11 cellular contexts compared by ENCODE assay signal in the genomic region with DNA sequence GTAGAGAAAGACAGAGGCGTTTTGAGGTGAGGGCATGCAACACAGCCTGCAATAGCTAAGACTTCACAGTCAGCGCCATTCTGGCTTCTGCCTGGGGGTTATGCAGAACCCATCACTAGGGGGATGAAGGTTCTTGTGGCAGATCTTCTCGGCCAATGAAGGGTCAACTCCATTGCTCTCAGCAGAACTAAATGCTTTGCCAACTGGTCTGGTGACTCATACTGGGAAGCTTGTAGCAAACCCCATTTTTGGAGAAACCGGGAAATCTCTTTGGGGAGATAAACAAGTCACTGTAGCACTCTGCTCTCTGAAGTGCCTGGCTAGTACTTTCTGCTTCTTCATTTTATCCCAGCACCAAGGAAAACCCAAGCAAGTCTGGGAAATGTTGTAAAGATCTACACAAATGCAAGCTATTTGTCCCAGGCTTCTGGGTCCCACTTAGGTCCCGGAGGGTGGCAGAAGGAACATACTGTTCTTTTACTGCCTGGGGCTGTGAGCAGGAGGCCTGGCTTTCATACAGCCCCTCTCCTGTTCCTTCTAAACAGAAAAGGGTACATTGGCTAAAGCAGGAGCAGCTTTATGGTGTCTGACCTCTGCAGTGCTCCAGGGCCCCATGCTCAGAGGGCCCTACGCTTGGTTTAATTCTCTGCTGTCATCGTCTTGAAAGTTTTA. TPM values are rescaled to one million over a fixed set of nuclear protein-coding genes. Genes with fewer than 3 reads are reported as not detected.
DNase-seq lines count a peak whose midpoint lies in the region; ATAC-seq and TF ChIP-seq lines count a peak whose summit lies in the region.
"Had no signal": no experiment of that assay in that cellular context is flagged by ENCODE, and none has a peak within 500 bp of the region (broad histone marks: within the 10 kb centered on the region; RNA-seq: fewer than 3 reads in every experiment).

No MANE protein-coding gene starts in this region.

- peak; percentile 80 for ATAC-seq in aorta (ENCODE audit: low FRiP score)
- ATAC-seq: activated naive CD8-positive, alpha-beta T cell treated with anti-CD3 and anti-CD28 coated beads, Interleukin-2, amount 50 U/mL, for 24 hours had no signal

- H3K27me3 ChIP-seq in esophagus squamous epithelium, result no peaks in the 10 kb centered on the region
- H3K27me3 ChIP-seq in muscle layer of duodenum (ENCODE audit: low read depth, low read length), result no peaks in the 10 kb centered on the region
- no peaks in the 10 kb centered on the region for H3K27me3 ChIP-seq in aorta (ENCODE audit: control insufficient read depth in 1 of 2, insufficient read depth in 2 of 2, low read length in 1 of 2)

- H3K4me1 ChIP-seq in esophagus squamous epithelium (peaks cover 9 to 87% (median 31%) of the 10 kb centered on the region in 3 donors), muscle layer of duodenum (ENCODE audit: control insufficient read depth in 1 of 2, insufficient read depth in 2 of 2, low read length in 2 of 2) (peaks cover 3 to 55% of the 10 kb centered on the region in 2 donors), aorta (ENCODE audit: control insufficient read depth in 1 of 2, insufficient read depth in 2 of 2, low read length in 2 of 2) (peaks cover 2 to 6% of the 10 kb centered on the region in 2 donors)

- in situ Hi-C loops in G401 (cut with HindIII; ENCODE audit: low sequenced_read_pairs), result no loop called here

- intact Hi-C loops in esophagus squamous epithelium (cut with DNase I) (no loop called here), aorta (cut with DNase I) (loop anchor here in 1 of 2 donors (1.0 kb wide), 1 partner anchor 25 kb away; no protein-coding TSS in a partner anchor)

- H3K27ac ChIP-seq in esophagus squamous epithelium (peak overlapping the region; percentile 70 to 91 (median 78)), muscle layer of duodenum (ENCODE audit: low read length) (peak overlapping the region; percentile 76), aorta (ENCODE audit: low read depth in 1 of 2, low read length in 2 of 2) (peak overlapping the region; percentile 85 to 97)

- H3K4me3 ChIP-seq in esophagus squamous epithelium, result peak overlapping the region in 1 of 4 donors; percentile 2
- H3K4me3 ChIP-seq in muscle layer of duodenum (ENCODE audit: low read depth in 1 of 2, low read length in 2 of 2), result peak overlapping the region in 1 of 2 donors; percentile 27
- H3K4me3 ChIP-seq in aorta (ENCODE audit: low read length in 2 of 2), result no peak overlapping the region

- WGBS in esophagus squamous epithelium, 2 donors, result 63 to 67% methylated on average over 6 of the region's 7 CpGs
- 5 to 8% methylated on average over 7 of the region's 7 CpGs for WGBS in aorta, 2 donors

- no peak for TF ChIP-seq POLR2A in esophagus squamous epithelium (IDR thresholded peaks at IDR 0.05)

- H3K9me3 ChIP-seq in esophagus squamous epithelium (no peaks in the 10 kb centered on the region), muscle layer of duodenum (ENCODE audit: control insufficient read depth in 1 of 2, low read length in 2 of 2) (no peaks in the 10 kb centered on the region), aorta (ENCODE audit: control insufficient read depth, low read length) (no peaks in the 10 kb centered on the region)

- TF ChIP-seq CTCF in esophagus squamous epithelium (IDR thresholded peaks at IDR 0.05), result no peak
- TF ChIP-seq CTCF in GM20000 (IDR thresholded peaks at IDR 0.05; ENCODE audit: extremely low read depth, missing control alignments), result no peak

- DNase-seq in DMS 273 (lab: John Stamatoyannopoulos, UW; ENCODE audit: unreplicated experiment), result peak; percentile 61
- DNase-seq in DMS 273 treated with DMSO at 0.1 percent for 48 hours (lab: John Stamatoyannopoulos, UW), result no peak
- DNase-seq in esophagus squamous epithelium (lab: John Stamatoyannopoulos, UW), result no peak
- no peak for DNase-seq in aorta
- no peak for DNase-seq in GM20000 (ENCODE audit: low spot score)
- no peak for DNase-seq in G401 (ENCODE audit: low spot score)
- DNase-seq in GF-D8 (lab: John Stamatoyannopoulos, UW), result no peak
- DNase-seq: activated B cell treated with CpG ODN at 0.5 μM for 24 hours; activated naive CD8-positive, alpha-beta T cell treated with anti-CD3 and anti-CD28 coated beads, Interleukin-2, amount 50 U/mL, for 24 hours had no signal

- H3K36me3 ChIP-seq in esophagus squamous epithelium (no peaks in the 10 kb centered on the region), muscle layer of duodenum (ENCODE audit: control insufficient read depth in 1 of 2, insufficient read depth in 2 of 2, low read length in 2 of 2) (peaks cover 3 to 4% of the 10 kb centered on the region in 2 donors), aorta (ENCODE audit: control insufficient read depth in 1 of 2, insufficient read depth in 2 of 2, low read length in 1 of 2) (peaks cover 5 to 6% of the 10 kb centered on the region in 2 donors)

RNA-seq across cellular contexts. Expression of a gene that starts 28.8 kb away (rescaled TPM):
- 10 to 100 TPM in 1 of 4 donors, 1 to 10 TPM in 3; 3.3 to 12.3 (median 5.6) TPM for total RNA-seq in esophagus squamous epithelium
- 10 to 100 TPM; 30.6 to 39.9 TPM for total RNA-seq in aorta
- polyA plus RNA-seq in aorta, result 10 to 100 TPM; 76.1 to 93.1 TPM
- total RNA-seq in G401 (2014; rRNA removed; shearing (Covaris generic)), result 0.31 and 4.2 TPM in 2 replicates

RNA-seq across cellular contexts. Expression of a gene that starts 28.9 kb away (rescaled TPM):
- total RNA-seq in esophagus squamous epithelium, result 100 to 1,000 TPM in 1 of 4 donors, 10 to 100 TPM in 2, 1 to 10 TPM in 1; 8.3 to 157 (median 38.6) TPM
- 100 to 1,000 TPM; 347 to 469 TPM for total RNA-seq in aorta
- 100 to 1,000 TPM; 368 to 601 TPM for polyA plus RNA-seq in aorta
- total RNA-seq in G401 (2014; rRNA removed; shearing (Covaris generic)), result 2.4 and 2.5 TPM in 2 replicates
- total RNA-seq: activated B cell treated with CpG ODN at 0.5 μM for 24 hours, mononuclear cell had no signal

RNA-seq across cellular contexts. Expression of a gene that starts 37.8 kb away (rescaled TPM):
- total RNA-seq in esophagus squamous epithelium, result 10 to 100 TPM; 18.7 to 44.6 (median 34.6) TPM
- 10 to 100 TPM; 29.2 to 48.8 TPM for total RNA-seq in aorta
- 10 to 100 TPM; 34.4 to 77.4 TPM for polyA plus RNA-seq in aorta
- total RNA-seq in G401 (2014; rRNA removed; shearing (Covaris generic)), result 71.1 and 85.0 TPM in 2 replicates
